ENCODE assay signal across 11 cellular contexts in the genomic region with DNA sequence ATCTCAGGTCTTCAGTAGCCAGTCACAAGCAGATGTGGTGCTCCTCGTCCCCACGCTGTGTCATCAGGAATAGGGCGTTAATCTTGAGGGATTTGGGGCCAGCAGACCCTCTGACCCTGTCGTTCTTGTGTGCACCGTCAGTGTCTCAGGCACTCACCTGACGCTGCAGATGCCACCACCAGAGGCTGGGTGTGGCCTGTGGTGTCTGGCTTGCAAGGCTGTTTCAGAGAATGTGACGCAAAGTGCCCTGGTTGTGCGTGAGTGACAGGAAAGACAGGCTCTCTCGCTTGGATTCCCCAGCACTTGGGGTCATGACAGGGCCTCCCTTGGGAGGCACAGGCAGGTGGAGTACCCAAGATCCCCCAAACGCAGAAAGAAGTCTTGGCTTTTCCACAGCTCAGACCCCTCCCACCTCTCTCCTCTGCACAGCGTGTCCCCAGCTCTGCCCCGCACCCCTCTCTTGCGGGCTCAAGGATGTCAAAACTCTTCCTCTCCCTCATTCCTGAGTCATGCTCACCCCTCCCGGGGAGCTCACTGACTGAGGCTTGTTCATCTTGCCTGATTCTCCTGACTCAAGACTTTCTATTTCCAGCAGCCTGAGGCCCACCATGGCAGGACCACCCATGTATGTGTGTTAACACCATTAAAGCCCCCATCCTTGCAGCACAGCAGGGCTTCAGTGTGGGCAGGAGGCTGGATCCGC. TPM values are rescaled to one million over a fixed set of nuclear protein-coding genes. Genes with fewer than 3 reads are reported as not detected.
DNase-seq lines count a peak whose midpoint lies in the region; ATAC-seq, FAIRE-seq and TF ChIP-seq lines count a peak whose summit lies in the region.
"Had no signal": no experiment of that assay in that cellular context is flagged by ENCODE, and none has a peak within 500 bp of the region (broad histone marks: within the 10 kb centered on the region; RNA-seq: fewer than 3 reads in every experiment).

No MANE protein-coding gene starts in this region.

- DNase-seq in EL (peak; percentile 68), RPMI7951 (ENCODE audit: low read depth) (peak; percentile 52), fibroblast of gingiva (ENCODE audit: low read depth) (peak; percentile 73), putamen (ENCODE audit: low spot score) (peak; percentile 43), OCI-M2 (lab: John Stamatoyannopoulos, UW; ENCODE audit: unreplicated experiment) (no peak), GM13977 (ENCODE audit: low spot score) (no peak), GM19239 (ENCODE audit: insufficient read length, low spot score) (no peak)
- DNase-seq: activated naive CD8-positive, alpha-beta T cell treated with anti-CD3 and anti-CD28 coated beads for 36 hours; DMS79 treated with DMSO at 0.1 percent for 48 hours; stimulated activated CD4-positive, alpha-beta T cell treated with anti-CD3 and anti-CD28 coated beads, Interleukin-4, amount 100 ng/mL, for 1 hour had no signal

- in situ Hi-C loops in GM13977 (cut with MboI; ENCODE audit: low pct_unique_long_range_greater_than_20kb, low sequenced_read_pairs, unreplicated experiment) = no loop called here

- ATAC-seq in GM21723 (IDR thresholded peaks at IDR 0.05; ENCODE audit: unreplicated experiment) = no peak

- FAIRE-seq in GM19239 (lab: Jason Lieb, UNC) = no peak

- TF ChIP-seq CTCF in GM13977 (IDR thresholded peaks at IDR 0.05; ENCODE audit: extremely low read depth, insufficient read depth, missing control alignments) = no peak

RNA-seq across cellular contexts. Expression of gene DHX34, which starts 21.0 kb away (rescaled TPM):
- 8.3 and 8.7 TPM in 2 replicates for total RNA-seq in RPMI7951 (2014; rRNA removed; shearing (Covaris generic))

RNA-seq across cellular contexts. Expression of gene C5AR2, which starts 38.1 kb away (rescaled TPM):
- under 0.01 and 0.12 TPM in 2 replicates for total RNA-seq in RPMI7951 (2014; rRNA removed; shearing (Covaris generic))
- total RNA-seq: activated naive CD8-positive, alpha-beta T cell treated with anti-CD3 and anti-CD28 coated beads for 36 hours had no signal

RNA-seq across cellular contexts. Expression of gene MEIS3, which starts 49.3 kb away (rescaled TPM):
- 24.0 and 28.8 TPM in 2 replicates for total RNA-seq in RPMI7951 (2014; rRNA removed; shearing (Covaris generic))
- total RNA-seq: activated naive CD8-positive, alpha-beta T cell treated with anti-CD3 and anti-CD28 coated beads for 36 hours had no signal

Comparison
In these comparisons a context has a peak if more than half of its experiments do, and no peak if none do; other contexts are left out.
1. DNase-seq: peak in EL (single experiment), RPMI7951 (single experiment), fibroblast of gingiva (single experiment) and putamen (single experiment); none in OCI-M2 (single experiment), GM13977 (single experiment) and GM19239 (single experiment).